ENCODE assay signal across 2 cellular contexts in the genomic region with DNA sequence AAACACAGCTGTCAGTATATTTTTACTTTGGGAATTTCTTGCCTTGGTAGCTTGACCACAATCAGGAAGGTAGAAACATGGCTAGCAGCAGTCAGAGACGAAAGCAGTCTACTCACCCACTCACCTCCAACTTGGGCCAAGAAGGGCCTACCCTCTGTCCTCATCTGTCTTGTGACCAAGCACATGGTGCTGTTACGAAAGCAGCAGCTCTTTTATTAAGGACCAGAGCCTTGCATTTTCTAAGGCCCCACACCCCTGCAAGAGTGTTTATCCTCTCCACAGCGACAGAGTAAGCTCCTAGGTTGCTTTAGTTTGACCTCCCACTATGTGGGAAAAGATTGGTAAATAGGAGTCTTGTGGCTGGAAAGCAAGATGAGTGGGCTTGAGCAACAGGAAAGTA.
TF ChIP-seq lines count a peak whose summit lies in the region.

No MANE protein-coding gene starts in this region.

TF ChIP-seq in IMR-90, 13 proteins besides CTCF, POLR2A, EP300 and RAD21 (continued from another document):
- TF ChIP-seq, protein P1, sequence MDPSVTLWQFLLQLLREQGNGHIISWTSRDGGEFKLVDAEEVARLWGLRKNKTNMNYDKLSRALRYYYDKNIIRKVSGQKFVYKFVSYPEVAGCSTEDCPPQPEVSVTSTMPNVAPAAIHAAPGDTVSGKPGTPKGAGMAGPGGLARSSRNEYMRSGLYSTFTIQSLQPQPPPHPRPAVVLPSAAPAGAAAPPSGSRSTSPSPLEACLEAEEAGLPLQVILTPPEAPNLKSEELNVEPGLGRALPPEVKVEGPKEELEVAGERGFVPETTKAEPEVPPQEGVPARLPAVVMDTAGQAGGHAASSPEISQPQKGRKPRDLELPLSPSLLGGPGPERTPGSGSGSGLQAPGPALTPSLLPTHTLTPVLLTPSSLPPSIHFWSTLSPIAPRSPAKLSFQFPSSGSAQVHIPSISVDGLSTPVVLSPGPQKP (IDR thresholded peaks at IDR 0.05; ENCODE audit: borderline replicate concordance, low read depth, low read length) = no peak
- TF ChIP-seq NFE2L2 (IDR thresholded peaks at IDR 0.05; ENCODE audit: low read depth, low read length) (no peak), MXI1 (IDR thresholded peaks at IDR 0.05; ENCODE audit: borderline replicate concordance, low read depth, low read length) (no peak)

TF ChIP-seq in HEK293T, 16 proteins besides CTCF, POLR2A, EP300 and RAD21 (continued from another document):
- TF ChIP-seq HDGF (IDR thresholded peaks at IDR 0.05; ENCODE audit: borderline replicate concordance) (no peak), FOXA1 (IDR thresholded peaks at IDR 0.05) (no peak)
